8 cellular contexts compared by ENCODE assay signal in genomic region chr6:83708970-83709747, GRCh38. TPM values are rescaled to one million over a fixed set of nuclear protein-coding genes. Genes with fewer than 3 reads are reported as not detected.
A peak's percentile ranks its signal among the peaks of the same experiment; 100 is the strongest.
DNase-seq lines count a peak whose midpoint lies in the region; ATAC-seq and TF ChIP-seq lines count a peak whose summit lies in the region.

SNAP91 (minus strand) TSS chr6:83709101; CDS start chr6:83707927, 1,174 bp downstream.

- H3K27me3 ChIP-seq in skeletal muscle satellite cell (ENCODE audit: control insufficient read depth, insufficient read depth, low read length): peaks cover 36% of the 10 kb centered on the region

- no peak for ATAC-seq in GM18498 (IDR thresholded peaks at IDR 0.05; ENCODE audit: unreplicated experiment)
- ATAC-seq in HG02798 (IDR thresholded peaks at IDR 0.05; ENCODE audit: poor library complexity, unreplicated experiment): no peak

- DNase-seq in GM13976 (ENCODE audit: low spot score) (peak; percentile 34), NCI-H128 (lab: John Stamatoyannopoulos, UW; ENCODE audit: unreplicated experiment) (peak; percentile 60), amygdala (lab: John Stamatoyannopoulos, UW) (peak in 55 of 56 donors; percentile 12 to 86 (median 68)), hypothalamus (lab: John Stamatoyannopoulos, UW) (peak in 50 of 51 donors; percentile 1 to 84 (median 70)), glomerular visceral epithelial cell (ENCODE audit: extremely low spot score) (no peak)

- H3K4me3 ChIP-seq in skeletal muscle satellite cell (ENCODE audit: low read length): peak within 1 kb of the TSS; percentile 69

- H3K4me1 ChIP-seq in skeletal muscle satellite cell (ENCODE audit: control insufficient read depth, insufficient read depth, low read length): peaks cover 5% of the 10 kb centered on the region

- in situ Hi-C loops in GM13976 (cut with MboI; ENCODE audit: low sequenced_read_pairs, unreplicated experiment): no loop called here

- H3K9me3 ChIP-seq in skeletal muscle satellite cell (replicated peaks; ENCODE audit: low read length): no peaks in the 10 kb centered on the region

- no peak within 1 kb of the TSS for H3K9ac ChIP-seq in skeletal muscle satellite cell (ENCODE audit: low read depth, low read length)

- peak within 1 kb of the TSS; percentile 89 for H3K4me2 ChIP-seq in skeletal muscle satellite cell (ENCODE audit: low read length)

- no peaks in the 10 kb centered on the region for H3K36me3 ChIP-seq in skeletal muscle satellite cell (ENCODE audit: insufficient read depth, low read length)

- no peak for TF ChIP-seq CTCF in GM13976 (IDR thresholded peaks at IDR 0.05; ENCODE audit: borderline replicate concordance, control extremely low read depth, extremely low read depth, insufficient read depth, missing control alignments)

RNA-seq across cellular contexts. Expression of gene SNAP91, which starts in this region (rescaled TPM):
- 0.22 and 0.51 TPM in 2 replicates for total RNA-seq in skeletal muscle satellite cell (2012; rRNA removed)
